26 cellular contexts compared by ENCODE assay signal in genomic region chr6:95413789-95414188, GRCh38.
"Had no signal": no experiment of that assay in that cellular context is flagged by ENCODE, and none has a peak within 500 bp of the region (broad histone marks: within the 10 kb centered on the region; RNA-seq: fewer than 3 reads in every experiment).

No MANE protein-coding gene starts in this region.

- H3K36me3 Mint-ChIP-seq: activated CD8-positive, alpha-beta memory T cell treated with anti-CD3 and anti-CD28 coated beads, Interleukin-2, amount 10 ng/mL, durations not matched to agents 7 days and 5 days; naive B cell; stimulated activated effector memory CD8-positive, alpha-beta T cell treated with anti-CD3 and anti-CD28 coated beads, Interleukin-12 subunit alpha, Interleukin-12 subunit beta, amount 100 ng/mL, for 72 hours had no signal

- H3K27me3 Mint-ChIP-seq: activated CD4-positive, alpha-beta T cell treated with anti-CD3 and anti-CD28 coated beads, Interleukin-2, amount 10 ng/mL, durations not matched to agents 7 days and 5 days; activated CD8-positive, alpha-beta memory T cell treated with anti-CD3 and anti-CD28 coated beads, Interleukin-2, amount 10 ng/mL, durations not matched to agents 7 days and 5 days; activated CD8-positive, alpha-beta T cell treated with anti-CD3 and anti-CD28 coated beads for 36 hours; activated naive CD8-positive, alpha-beta T cell treated with anti-CD3 and anti-CD28 coated beads, Interleukin-2, amount 50 U/mL, for 24 hours; naive B cell had no signal

- DNase-seq: activated CD4-positive, alpha-beta T cell treated with anti-CD3 and anti-CD28 coated beads, Interleukin-2, amount 10 ng/mL, durations not matched to agents 7 days and 5 days; activated CD4-positive, CD25-positive, alpha-beta regulatory T cell treated with anti-CD3 and anti-CD28 coated beads, Interleukin-2, amount 50 U/mL, for 72 hours; activated CD8-positive, alpha-beta memory T cell treated with anti-CD3 and anti-CD28 coated beads, Interleukin-2, amount 10 ng/mL, durations not matched to agents 7 days and 5 days; activated CD8-positive, alpha-beta T cell treated with anti-CD3 and anti-CD28 coated beads for 36 hours; activated gamma-delta T cell; activated naive CD4-positive, alpha-beta T cell treated with anti-CD3 and anti-CD28 coated beads, Interleukin-2, amount 50 U/mL, for 16 hours; activated naive CD8-positive, alpha-beta T cell treated with anti-CD3 and anti-CD28 coated beads, Interleukin-2, amount 50 U/mL, for 24 hours; cerebellar nuclear complex; head of caudate nucleus; hypothalamus; lower lobe of right lung; naive B cell; nucleus accumbens; small intestine; stimulated activated CD4-positive, alpha-beta T cell treated with anti-CD3 and anti-CD28 coated beads, Interleukin-2, amount 100 ng/mL, for 24 hours; stomach; upper lobe of left lung had no signal

- H3K27ac Mint-ChIP-seq: activated CD4-positive, alpha-beta T cell treated with anti-CD3 and anti-CD28 coated beads, Interleukin-2, amount 10 ng/mL, durations not matched to agents 7 days and 5 days; activated CD8-positive, alpha-beta memory T cell treated with anti-CD3 and anti-CD28 coated beads, Interleukin-2, amount 10 ng/mL, durations not matched to agents 7 days and 5 days; activated CD8-positive, alpha-beta T cell treated with anti-CD3 and anti-CD28 coated beads for 36 hours; activated naive CD8-positive, alpha-beta T cell treated with anti-CD3 and anti-CD28 coated beads, Interleukin-2, amount 50 U/mL, for 24 hours; activated T-helper 1 cell treated with anti-CD3 and anti-CD28 coated beads, Interleukin-12 subunit alpha, Interleukin-12 subunit beta, Interleukin-2, Interleukin-4 antibody, amounts not matched to agents 30 ng/mL and 10 ng/mL and 1 ng/mL, durations not matched to agents 14 hours and 24 hours and 36 hours; naive B cell; stimulated activated effector memory CD8-positive, alpha-beta T cell treated with anti-CD3 and anti-CD28 coated beads, Interleukin-12 subunit alpha, Interleukin-12 subunit beta, amount 100 ng/mL, for 72 hours had no signal

- H2AFZ ChIP-seq: parathyroid adenoma had no signal

- H3K9me3 ChIP-seq: gastroesophageal sphincter, lower lobe of right lung, stomach, upper lobe of left lung had no signal

- H3K9ac ChIP-seq: parathyroid adenoma had no signal

- H3K36me3 ChIP-seq: gastroesophageal sphincter, lower lobe of right lung, stomach, upper lobe of left lung had no signal

- H3K4me3 Mint-ChIP-seq: activated CD4-positive, alpha-beta T cell treated with anti-CD3 and anti-CD28 coated beads, Interleukin-2, amount 10 ng/mL, durations not matched to agents 7 days and 5 days; activated CD8-positive, alpha-beta memory T cell treated with anti-CD3 and anti-CD28 coated beads, Interleukin-2, amount 10 ng/mL, durations not matched to agents 7 days and 5 days; activated CD8-positive, alpha-beta T cell treated with anti-CD3 and anti-CD28 coated beads for 36 hours; activated naive CD8-positive, alpha-beta T cell treated with anti-CD3 and anti-CD28 coated beads, Interleukin-2, amount 50 U/mL, for 24 hours; activated T-helper 1 cell treated with anti-CD3 and anti-CD28 coated beads, Interleukin-12 subunit alpha, Interleukin-12 subunit beta, Interleukin-2, Interleukin-4 antibody, amounts not matched to agents 30 ng/mL and 10 ng/mL and 1 ng/mL, durations not matched to agents 14 hours and 24 hours and 36 hours; naive B cell; stimulated activated effector memory CD8-positive, alpha-beta T cell treated with anti-CD3 and anti-CD28 coated beads, Interleukin-12 subunit alpha, Interleukin-12 subunit beta, amount 100 ng/mL, for 72 hours had no signal

- H3K27me3 ChIP-seq: gastroesophageal sphincter, stomach, upper lobe of left lung had no signal

- ATAC-seq: activated CD8-positive, alpha-beta memory T cell treated with anti-CD3 and anti-CD28 coated beads, Interleukin-2, amount 10 ng/mL, durations not matched to agents 7 days and 5 days; activated CD8-positive, alpha-beta T cell treated with anti-CD3 and anti-CD28 coated beads for 36 hours; activated naive CD8-positive, alpha-beta T cell treated with anti-CD3 and anti-CD28 coated beads, Interleukin-2, amount 50 U/mL, for 24 hours; gastroesophageal sphincter; lower lobe of right lung; sciatic nerve; stimulated activated effector memory CD8-positive, alpha-beta T cell treated with anti-CD3 and anti-CD28 coated beads, Interleukin-12 subunit alpha, Interleukin-12 subunit beta, amount 100 ng/mL, for 72 hours had no signal

- H3K4me3 ChIP-seq: coronary artery, gastroesophageal sphincter, lower lobe of right lung, stomach, upper lobe of left lung had no signal

- H3K9me3 Mint-ChIP-seq: activated CD4-positive, alpha-beta T cell treated with anti-CD3 and anti-CD28 coated beads, Interleukin-2, amount 10 ng/mL, durations not matched to agents 7 days and 5 days; activated CD8-positive, alpha-beta T cell treated with anti-CD3 and anti-CD28 coated beads for 36 hours; activated naive CD8-positive, alpha-beta T cell treated with anti-CD3 and anti-CD28 coated beads, Interleukin-2, amount 50 U/mL, for 24 hours; activated T-helper 1 cell treated with anti-CD3 and anti-CD28 coated beads, Interleukin-12 subunit alpha, Interleukin-12 subunit beta, Interleukin-2, Interleukin-4 antibody, amounts not matched to agents 30 ng/mL and 10 ng/mL and 1 ng/mL, durations not matched to agents 14 hours and 24 hours and 36 hours; stimulated activated effector memory CD8-positive, alpha-beta T cell treated with anti-CD3 and anti-CD28 coated beads, Interleukin-12 subunit alpha, Interleukin-12 subunit beta, amount 100 ng/mL, for 72 hours had no signal

- H3K79me2 ChIP-seq: parathyroid adenoma had no signal

- H3K27ac ChIP-seq: coronary artery, epithelial cell of prostate, gastroesophageal sphincter, lower lobe of right lung, parathyroid adenoma, stomach, upper lobe of left lung, VCaP had no signal

- FAIRE-seq: keratinocyte, small intestine had no signal

- H3K4me1 ChIP-seq: gastroesophageal sphincter, lower lobe of right lung, parathyroid adenoma, stomach, upper lobe of left lung had no signal

- H3K4me1 Mint-ChIP-seq: activated CD4-positive, alpha-beta T cell treated with anti-CD3 and anti-CD28 coated beads, Interleukin-2, amount 10 ng/mL, durations not matched to agents 7 days and 5 days; activated CD8-positive, alpha-beta memory T cell treated with anti-CD3 and anti-CD28 coated beads, Interleukin-2, amount 10 ng/mL, durations not matched to agents 7 days and 5 days; activated naive CD8-positive, alpha-beta T cell treated with anti-CD3 and anti-CD28 coated beads, Interleukin-2, amount 50 U/mL, for 24 hours; naive B cell; stimulated activated effector memory CD8-positive, alpha-beta T cell treated with anti-CD3 and anti-CD28 coated beads, Interleukin-12 subunit alpha, Interleukin-12 subunit beta, amount 100 ng/mL, for 72 hours had no signal
